ENCODE assay signal across 23 cellular contexts in the genomic region with DNA sequence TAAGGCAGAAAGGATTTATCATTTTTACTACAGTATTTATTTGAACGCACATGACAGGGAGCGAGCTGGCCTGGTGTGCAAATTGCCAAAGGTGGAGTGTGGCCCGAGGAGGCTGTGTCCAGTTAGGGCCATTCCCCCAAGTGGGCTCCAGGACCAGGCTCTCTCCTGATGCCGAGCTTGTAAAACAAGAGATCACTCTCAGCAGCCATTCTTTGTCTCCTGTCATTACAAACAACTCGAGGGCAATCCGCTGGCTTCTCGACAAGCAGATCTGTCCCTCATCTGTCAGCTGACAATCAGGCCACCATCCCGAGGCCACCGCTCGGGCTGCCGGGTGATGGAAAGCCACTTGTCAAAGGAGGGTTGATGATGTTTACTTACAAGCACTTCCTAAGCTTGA.
DNase-seq lines count a peak whose midpoint lies in the region; ATAC-seq and TF ChIP-seq lines count a peak whose summit lies in the region.
"Had no signal": no experiment of that assay in that cellular context is flagged by ENCODE, and none has a peak within 500 bp of the region (broad histone marks: within the 10 kb centered on the region; RNA-seq: fewer than 3 reads in every experiment).

No MANE protein-coding gene starts in this region.

- ATAC-seq in HG02938 (IDR thresholded peaks at IDR 0.05; ENCODE audit: unreplicated experiment) (no peak), omental fat pad (ENCODE audit: low FRiP score) (no peak)
- ATAC-seq: CD8-positive, alpha-beta T cell; HepG2; K562; Panc1 had no signal

- peak; percentile 21 for DNase-seq in activated CD8-positive, alpha-beta memory T cell treated with anti-CD3 and anti-CD28 coated beads for 24 hours
- DNase-seq in activated CD8-positive, alpha-beta memory T cell treated with anti-CD3 and anti-CD28 coated beads, Interleukin-2, amount 50 U/mL, for 4 hours: no peak
- peak; percentile 12 for DNase-seq in activated CD8-positive, alpha-beta memory T cell treated with anti-CD3 and anti-CD28 coated beads, Interleukin-2, amount 50 U/mL, for 48 hours
- DNase-seq in mucosa of gallbladder (ENCODE audit: low spot score) (peak; percentile 9), ureter (ENCODE audit: low spot score) (peak; percentile 36), omental fat pad (ENCODE audit: low spot score) (no peak)
- no peak for DNase-seq in stimulated activated naive CD4-positive, alpha-beta T cell treated with Interleukin-2 at 50 U/mL for 16 hours (lab: John Stamatoyannopoulos, UW)
- DNase-seq: 8988T; AML-193; C1 segment of cervical spinal cord; CD8-positive, alpha-beta T cell; DMS153; HFFc6; MG63; NCI-H1048; NCI-H1436; NCI-H187 treated with DMSO at 0.1 percent for 48 hours; NCI-H2227 treated with DMSO at 0.1 percent for 48 hours; NCI-H510A had no signal

- no peak for TF ChIP-seq CTCF in omental fat pad (IDR thresholded peaks at IDR 0.05)

Comparison
In these comparisons a context has a peak if more than half of its experiments do, and no peak if none do; other contexts are left out.
1. DNase-seq: peak in activated CD8-positive, alpha-beta memory T cell treated with anti-CD3 and anti-CD28 coated beads for 24 hours (single experiment), activated CD8-positive, alpha-beta memory T cell treated with anti-CD3 and anti-CD28 coated beads, Interleukin-2, amount 50 U/mL, for 48 hours (single experiment), mucosa of gallbladder (single experiment) and ureter (single experiment); none in activated CD8-positive, alpha-beta memory T cell treated with anti-CD3 and anti-CD28 coated beads, Interleukin-2, amount 50 U/mL, for 4 hours (single experiment), stimulated activated naive CD4-positive, alpha-beta T cell treated with Interleukin-2 at 50 U/mL for 16 hours (single experiment) and omental fat pad (single experiment).